2 cellular contexts compared by ENCODE assay signal in the genomic region with DNA sequence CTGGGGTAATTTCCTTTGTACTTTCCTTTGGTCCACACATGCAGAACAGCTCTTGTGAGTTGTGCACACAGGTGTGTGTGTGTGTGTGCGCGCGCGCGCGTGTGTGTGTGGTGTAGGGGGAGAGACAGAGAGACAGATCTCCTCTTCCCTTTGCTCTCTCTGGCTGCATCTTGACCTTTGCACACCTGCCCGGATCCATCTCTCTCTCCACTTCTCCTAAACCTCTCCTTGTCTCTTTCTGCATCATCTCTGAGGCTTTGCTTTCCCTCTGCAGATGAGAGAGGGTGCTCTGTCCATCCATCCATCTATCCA.
TF ChIP-seq lines count a peak whose summit lies in the region.

No MANE protein-coding gene starts in this region.

TF ChIP-seq in GM23338, 12 proteins besides CTCF, POLR2A, EP300 and RAD21:
- TF ChIP-seq, protein P1, sequence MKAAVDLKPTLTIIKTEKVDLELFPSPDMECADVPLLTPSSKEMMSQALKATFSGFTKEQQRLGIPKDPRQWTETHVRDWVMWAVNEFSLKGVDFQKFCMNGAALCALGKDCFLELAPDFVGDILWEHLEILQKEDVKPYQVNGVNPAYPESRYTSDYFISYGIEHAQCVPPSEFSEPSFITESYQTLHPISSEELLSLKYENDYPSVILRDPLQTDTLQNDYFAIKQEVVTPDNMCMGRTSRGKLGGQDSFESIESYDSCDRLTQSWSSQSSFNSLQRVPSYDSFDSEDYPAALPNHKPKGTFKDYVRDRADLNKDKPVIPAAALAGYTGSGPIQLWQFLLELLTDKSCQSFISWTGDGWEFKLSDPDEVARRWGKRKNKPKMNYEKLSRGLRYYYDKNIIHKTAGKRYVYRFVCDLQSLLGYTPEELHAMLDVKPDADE (IDR thresholded peaks at IDR 0.05), result no peak
- TF ChIP-seq CREB1 (CRISPR knock-in tag; IDR thresholded peaks at IDR 0.05; ENCODE audit: low read depth), result no peak
- TF ChIP-seq STAT1 (IDR thresholded peaks at IDR 0.05; ENCODE audit: unreplicated experiment), result no peak
- TF ChIP-seq JUNB (IDR thresholded peaks at IDR 0.05; ENCODE audit: unreplicated experiment), result no peak
- TF ChIP-seq EZH2phosphoT487 (IDR thresholded peaks at IDR 0.05; ENCODE audit: unreplicated experiment), result no peak

TF ChIP-seq in H1, 55 proteins besides CTCF, POLR2A, EP300 and RAD21:
- TF ChIP-seq RFX5 (IDR thresholded peaks at IDR 0.05; ENCODE audit: borderline replicate concordance, low read depth, low read length) (no peak), BRCA1 (IDR thresholded peaks at IDR 0.05; ENCODE audit: low read depth, low read length) (no peak), RXRA (IDR thresholded peaks at IDR 0.05; ENCODE audit: insufficient read depth, low read depth, low read length) (no peak), NANOG (IDR thresholded peaks at IDR 0.05; ENCODE audit: insufficient read depth, low read depth, low read length, poor library complexity, severe bottlenecking) (no peak)
